9 cellular contexts compared by ENCODE assay signal in genomic region chr2:109335586-109336266, GRCh38.
DNase-seq lines count a peak whose midpoint lies in the region; ATAC-seq and TF ChIP-seq lines count a peak whose summit lies in the region.
"Had no signal": no experiment of that assay in that cellular context is flagged by ENCODE, and none has a peak within 500 bp of the region (broad histone marks: within the 10 kb centered on the region; RNA-seq: fewer than 3 reads in every experiment).

No MANE protein-coding gene starts in this region.

- no peaks in the 10 kb centered on the region for H3K36me3 Mint-ChIP-seq in CD8-positive, alpha-beta T cell
- no peaks in the 10 kb centered on the region for H3K36me3 Mint-ChIP-seq in natural killer cell

- intact Hi-C loops in CD8-positive, alpha-beta T cell (cut with DNase I, micrococcal nuclease): loop anchor here in 1 of 2 experiments (2.0 kb wide), 1 partner anchor 13 kb away; no protein-coding TSS in a partner anchor
- intact Hi-C loops in natural killer cell (cut with micrococcal nuclease): no loop called here

- peaks cover 59% of the 10 kb centered on the region for H3K4me1 Mint-ChIP-seq in CD8-positive, alpha-beta T cell (ENCODE audit: low read depth)
- H3K4me1 Mint-ChIP-seq in natural killer cell: peaks cover 27 to 34% of the 10 kb centered on the region in 2 donors

- no peak for DNase-seq in CD8-positive, alpha-beta T cell
- DNase-seq in NB4 (ENCODE audit: low read depth) (peak; percentile 60), astrocyte of the hippocampus (ENCODE audit: low read depth, low spot score) (peak; percentile 79), natural killer cell (no peak), T1000 (lab: John Stamatoyannopoulos, UW) (no peak), HuH-7.5 (ENCODE audit: low spot score) (no peak)
- DNase-seq: KBM-7 had no signal

- H3K9me3 Mint-ChIP-seq in CD8-positive, alpha-beta T cell: no peaks in the 10 kb centered on the region
- no peaks in the 10 kb centered on the region for H3K9me3 Mint-ChIP-seq in natural killer cell

- no peak overlapping the region for H3K27ac Mint-ChIP-seq in CD8-positive, alpha-beta T cell
- H3K27ac Mint-ChIP-seq in natural killer cell: peak overlapping the region in 1 of 2 donors; percentile 73

- H3K27me3 ChIP-seq in CD8-positive, alpha-beta T cell (ENCODE audit: insufficient read depth, low read length): no peaks in the 10 kb centered on the region

- H3K4me3 ChIP-seq in CD8-positive, alpha-beta T cell (ENCODE audit: low read depth, low read length): no peak overlapping the region
- H3K4me3 ChIP-seq in NB4 (ENCODE audit: low read depth, low read length): peak overlapping the region; percentile 39

- H3K36me3 ChIP-seq in CD8-positive, alpha-beta T cell (ENCODE audit: insufficient read depth, low read length): no peaks in the 10 kb centered on the region

- CTCF ChIA-PET in CD8-positive, alpha-beta T cell (lab: Charles Lee): no interaction called here

- no peaks in the 10 kb centered on the region for H3K9me3 ChIP-seq in CD8-positive, alpha-beta T cell (ENCODE audit: low read length)

- H3K27ac ChIP-seq in CD8-positive, alpha-beta T cell (ENCODE audit: low read depth, low read length): no peak overlapping the region

- TF ChIP-seq POLR2A in NB4 (IDR thresholded peaks at IDR 0.05; ENCODE audit: extremely low read depth, insufficient read length): no peak

- ATAC-seq in CD8-positive, alpha-beta T cell: peak; percentile 54
- peak in 1 of 3 donors; percentile 38 for ATAC-seq in natural killer cell
- ATAC-seq in GM19463 (IDR thresholded peaks at IDR 0.05; ENCODE audit: unreplicated experiment): no peak
- ATAC-seq in GM18861 (IDR thresholded peaks at IDR 0.05; ENCODE audit: unreplicated experiment): no peak

- peaks cover 36% of the 10 kb centered on the region for H3K4me1 ChIP-seq in CD8-positive, alpha-beta T cell (ENCODE audit: insufficient read depth, low read length)

- POLR2A ChIA-PET in CD8-positive, alpha-beta T cell (lab: Charles Lee): interaction anchor here (0.7 to 1.0 kb wide), 2 partner anchors 9 kb away, joined by 3 read pairs; no protein-coding TSS in a partner anchor

- TF ChIP-seq CTCF in CD8-positive, alpha-beta T cell (IDR thresholded peaks at IDR 0.05): no peak
- TF ChIP-seq CTCF in NB4 (IDR thresholded peaks at IDR 0.05; ENCODE audit: low read depth, low read length): no peak
- no peak for TF ChIP-seq CTCF in natural killer cell (IDR thresholded peaks at IDR 0.05)

- no peaks in the 10 kb centered on the region for H3K27me3 Mint-ChIP-seq in CD8-positive, alpha-beta T cell (ENCODE audit: low read depth)
- peaks cover 10 to 27% of the 10 kb centered on the region in 2 donors for H3K27me3 Mint-ChIP-seq in natural killer cell (ENCODE audit: low read depth in 2 of 2)

- peak overlapping the region; percentile 49 for H3K4me3 Mint-ChIP-seq in CD8-positive, alpha-beta T cell
- H3K4me3 Mint-ChIP-seq in natural killer cell: peak overlapping the region; percentile 77

Comparison
In these comparisons a context has a peak if more than half of its experiments do, and no peak if none do; other contexts are left out.
1. DNase-seq: peak in NB4 (single experiment) and astrocyte of the hippocampus (single experiment); none in CD8-positive, alpha-beta T cell (0 of 7), natural killer cell (single experiment), T1000 (single experiment) and HuH-7.5 (single experiment).